Comparison of ENCODE assay signal across 18 cellular contexts in genomic region chr16:52450241-52450640, GRCh38.
A peak's percentile ranks its signal among the peaks of the same experiment; 100 is the strongest.
DNase-seq lines count a peak whose midpoint lies in the region; ATAC-seq and TF ChIP-seq lines count a peak whose summit lies in the region.
"Had no signal": no experiment of that assay in that cellular context is flagged by ENCODE, and none has a peak within 500 bp of the region (broad histone marks: within the 10 kb centered on the region; RNA-seq: fewer than 3 reads in every experiment).

No MANE protein-coding gene starts in this region.

- peak overlapping the region; percentile 74 for H2AK5ac ChIP-seq in trophoblast cell (ENCODE audit: low read length)

- H3K36me3 Mint-ChIP-seq in Calu3 (ENCODE audit: insufficient read depth, unreplicated experiment) (peaks cover 9% of the 10 kb centered on the region), glutamatergic neuron (ENCODE audit: unreplicated experiment) (peaks cover 10% of the 10 kb centered on the region)
- H3K36me3 Mint-ChIP-seq: CD8-positive, alpha-beta T cell had no signal

- H3K9ac ChIP-seq in trophoblast cell (ENCODE audit: low read length) = no peak overlapping the region
- H3K9ac ChIP-seq: BLaER1 treated with 17β-estradiol and CSF1 and Interleukin-3, amounts not matched to agents 10 nM and 100 nM had no signal

- intact Hi-C loops in Calu3 (cut with micrococcal nuclease; ENCODE audit: unreplicated experiment) (loop anchor here (5.0 to 10.0 kb wide), 3 partner anchors 155 to 412 kb away; no protein-coding TSS in a partner anchor), Right ventricle myocardium inferior (cut with DNase I) (no loop called here), uterus (cut with DNase I; ENCODE audit: low total_unique reads) (no loop called here)

- H3K4me2 ChIP-seq in trophoblast cell (ENCODE audit: low read length) = no peak overlapping the region

- H3K4me3 ChIP-seq in trophoblast cell (ENCODE audit: low read depth, low read length) (no peak overlapping the region), uterus (no peak overlapping the region)
- H3K4me3 ChIP-seq: BLaER1 treated with 17β-estradiol and CSF1 and Interleukin-3, amounts not matched to agents 10 nM and 100 nM had no signal

- H3K27ac ChIP-seq in trophoblast cell (ENCODE audit: low read depth, low read length) (no peak overlapping the region), uterus (no peak overlapping the region)
- H3K27ac ChIP-seq: BLaER1 treated with 17β-estradiol and CSF1 and Interleukin-3, amounts not matched to agents 10 nM and 100 nM; C4-2B had no signal

- no peak overlapping the region for H3K18ac ChIP-seq in trophoblast cell (ENCODE audit: low read length)

- no peak overlapping the region for H4K12ac ChIP-seq in trophoblast cell (ENCODE audit: low read depth, low read length)

- no peak overlapping the region for H2AFZ ChIP-seq in trophoblast cell (ENCODE audit: insufficient read depth, low read length, poor library complexity)

- H3K36me3 ChIP-seq in trophoblast cell (ENCODE audit: control insufficient read depth in 1 of 2, insufficient read depth in 2 of 2, low read length in 2 of 2) (no peaks in the 10 kb centered on the region), uterus (no peaks in the 10 kb centered on the region)

- no peak overlapping the region for H4K8ac ChIP-seq in trophoblast cell (ENCODE audit: low read depth, low read length)

- peak overlapping the region; percentile 75 for H3K4ac ChIP-seq in trophoblast cell (ENCODE audit: low read depth, low read length)

- H3K79me1 ChIP-seq in trophoblast cell (ENCODE audit: low read length) = no peaks in the 10 kb centered on the region

- H3K9me3 ChIP-seq in trophoblast cell (ENCODE audit: insufficient read depth, low read depth, low read length) = no peaks in the 10 kb centered on the region
- H3K9me3 ChIP-seq in uterus = no peaks in the 10 kb centered on the region
- H3K9me3 ChIP-seq: BLaER1 treated with 17β-estradiol and CSF1 and Interleukin-3, amounts not matched to agents 10 nM and 100 nM; Caco-2 had no signal

- H2BK5ac ChIP-seq in trophoblast cell (ENCODE audit: low read depth, low read length, poor library complexity) = no peak overlapping the region

- H3K27me3 ChIP-seq in trophoblast cell (ENCODE audit: insufficient read depth, low read length) (no peaks in the 10 kb centered on the region), uterus (no peaks in the 10 kb centered on the region)
- H3K27me3 ChIP-seq: BLaER1 treated with 17β-estradiol and CSF1 and Interleukin-3, amounts not matched to agents 10 nM and 100 nM had no signal

- H3K14ac ChIP-seq in trophoblast cell (ENCODE audit: low read length) = no peak overlapping the region

- peaks cover 4 to 5% of the 10 kb centered on the region in 2 experiments for H3K4me1 ChIP-seq in trophoblast cell (ENCODE audit: control insufficient read depth in 1 of 2, insufficient read depth in 2 of 2, low read length in 2 of 2)
- no peaks in the 10 kb centered on the region for H3K4me1 ChIP-seq in uterus
- H3K4me1 ChIP-seq: Caco-2 had no signal

- CTCF ChIA-PET in Calu3 (lab: Charles Lee) = no interaction called here

- DNase-seq in Calu3 (no peak), glutamatergic neuron (no peak), trophoblast cell (no peak), Right ventricle myocardium inferior (ENCODE audit: missing footprints) (no peak), DMS114 treated with DMSO at 0.1 percent for 48 hours (lab: John Stamatoyannopoulos, UW; ENCODE audit: unreplicated experiment) (no peak), uterus (no peak)
- DNase-seq: 8988T; AML-193; Caco-2; CD4-positive, alpha-beta T cell; CD8-positive, alpha-beta T cell; DMS 273 treated with DMSO at 0.1 percent for 48 hours; DMS79 treated with DMSO at 0.1 percent for 48 hours; GF-D8 had no signal

- TF ChIP-seq CTCF in Calu3 (IDR thresholded peaks at IDR 0.05; ENCODE audit: unreplicated experiment) (no peak), glutamatergic neuron (IDR thresholded peaks at IDR 0.05; ENCODE audit: partially characterized antibody, unreplicated experiment) (no peak), uterus (IDR thresholded peaks at IDR 0.05) (no peak)

- H3K27ac Mint-ChIP-seq in Calu3 (ENCODE audit: unreplicated experiment) (peak overlapping the region; percentile 13), glutamatergic neuron (ENCODE audit: unreplicated experiment) (peak overlapping the region; percentile 54)
- H3K27ac Mint-ChIP-seq: B cell; CD4-positive, alpha-beta T cell; CD8-positive, alpha-beta T cell had no signal

- H3K9me3 Mint-ChIP-seq in Calu3 (ENCODE audit: low read depth, unreplicated experiment) (peaks cover 9% of the 10 kb centered on the region), glutamatergic neuron (ENCODE audit: unreplicated experiment) (peaks cover 10% of the 10 kb centered on the region)

- H3K27me3 Mint-ChIP-seq in Calu3 (ENCODE audit: unreplicated experiment) = no peaks in the 10 kb centered on the region
- H3K27me3 Mint-ChIP-seq in glutamatergic neuron (ENCODE audit: unreplicated experiment) = no peaks in the 10 kb centered on the region
- H3K27me3 Mint-ChIP-seq: B cell; CD4-positive, alpha-beta T cell had no signal

- peak overlapping the region; percentile 37 for H4K91ac ChIP-seq in trophoblast cell (ENCODE audit: low read depth, low read length)

- peaks cover 69% of the 10 kb centered on the region for H3K4me1 Mint-ChIP-seq in Calu3 (ENCODE audit: low read depth, unreplicated experiment)
- peaks cover 52% of the 10 kb centered on the region for H3K4me1 Mint-ChIP-seq in glutamatergic neuron (ENCODE audit: low read depth, unreplicated experiment)
- H3K4me1 Mint-ChIP-seq: B cell had no signal

- H3K79me2 ChIP-seq in trophoblast cell (ENCODE audit: control insufficient read depth, insufficient read depth, low read length, poor library complexity) = no peaks in the 10 kb centered on the region

- no peak overlapping the region for H2BK120ac ChIP-seq in trophoblast cell (ENCODE audit: insufficient read depth, low read length, poor library complexity)

- WGBS in trophoblast cell (ENCODE audit: extremely low coverage, insufficient coverage, insufficient read length) = no CpG with 5 or more reads among the region's 7 CpGs

- H2BK12ac ChIP-seq in trophoblast cell (ENCODE audit: low read length) = peak overlapping the region; percentile 89

- no peak overlapping the region for H3K23ac ChIP-seq in trophoblast cell (ENCODE audit: low read length)

- no TSS peak for BruUV-seq in Calu3 (replicated peaks; lab: Mats Ljungman, UMichigan)

- TF ChIP-seq POLR2A in uterus (IDR thresholded peaks at IDR 0.05) = no peak

- no peak for ATAC-seq in Right ventricle myocardium inferior
- no peak for ATAC-seq in HG02759 (IDR thresholded peaks at IDR 0.05; ENCODE audit: unreplicated experiment)
- ATAC-seq: CD8-positive, alpha-beta T cell had no signal

- H3K4me3 Mint-ChIP-seq in Calu3 (ENCODE audit: low read depth, unreplicated experiment) (no peak overlapping the region), glutamatergic neuron (ENCODE audit: unreplicated experiment) (no peak overlapping the region)
- H3K4me3 Mint-ChIP-seq: B cell; CD4-positive, alpha-beta T cell; CD8-positive, alpha-beta T cell had no signal
